In the genomic region with DNA sequence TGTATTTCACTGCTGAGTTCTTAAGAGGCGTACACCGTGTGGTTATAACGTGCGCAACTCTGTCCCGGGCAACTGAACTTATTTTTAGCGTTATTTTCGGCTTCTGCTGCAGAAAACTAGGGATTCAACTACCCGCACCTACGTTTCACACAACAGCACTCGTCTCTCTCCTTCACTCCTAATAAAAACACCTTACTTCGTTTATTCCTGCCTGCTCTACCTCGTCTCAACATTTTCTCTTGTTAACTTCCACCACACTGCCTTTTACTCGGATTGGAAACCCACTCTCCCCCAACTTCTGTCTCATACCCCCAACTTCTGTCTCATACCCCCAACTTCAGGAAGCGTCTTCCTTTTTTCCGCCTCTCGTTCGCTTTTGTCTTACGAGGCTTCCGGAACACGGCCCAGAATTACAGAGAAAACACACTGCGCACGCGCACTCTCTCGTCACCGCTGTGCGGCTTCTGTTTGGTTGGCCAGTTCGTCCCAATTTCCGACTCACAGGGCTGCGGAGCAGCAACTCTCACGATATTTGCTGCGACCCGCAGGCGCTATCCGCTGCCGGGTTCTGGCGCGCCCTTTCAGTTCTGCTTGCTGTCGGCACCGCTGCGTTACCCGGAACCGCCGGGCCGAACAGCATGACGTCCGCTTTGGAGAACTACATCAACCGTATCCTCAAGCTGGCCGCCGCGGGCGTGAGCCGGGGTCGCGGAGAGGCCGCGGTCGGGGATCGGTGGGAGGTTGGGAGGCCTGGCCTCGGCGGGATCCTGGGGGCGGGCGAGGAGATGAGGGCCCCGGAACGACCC, we compare ENCODE assay signal across 8 cellular contexts. TPM values are rescaled to one million over a fixed set of nuclear protein-coding genes. Genes with fewer than 3 reads are reported as not detected.
DNase-seq lines count a peak whose midpoint lies in the region; ATAC-seq, FAIRE-seq and TF ChIP-seq lines count a peak whose summit lies in the region.

A gene (plus strand): TSS at position 579 of the 806 bp plus-strand sequence. CDS start 60 bp downstream, at position 639.

- peaks cover 0 to 4% of the 10 kb centered on the region in 2 donors for H3K36me3 ChIP-seq in ascending aorta
- peaks cover 16% of the 10 kb centered on the region for H3K36me3 ChIP-seq in right atrium auricular region
- peaks cover 0 to 24% of the 10 kb centered on the region in 2 donors for H3K36me3 ChIP-seq in psoas muscle (ENCODE audit: insufficient read depth in 1 of 2, low read depth in 1 of 2)

- H3K27ac ChIP-seq in ascending aorta (peak within 1 kb of the TSS; percentile 84 to 88), right atrium auricular region (peak within 1 kb of the TSS; percentile 87 to 91), psoas muscle (peak within 1 kb of the TSS; percentile 96)

- H3K4me1 Mint-ChIP-seq in T-helper 2 cell treated with Interferon-gamma antibody and Interleukin-4, amounts not matched to agents 5 μg/mL and 100 μg/mL, for 36 hours (ENCODE audit: low read depth), result peaks cover 26% of the 10 kb centered on the region

- peak within 1 kb of the TSS; percentile 99 for H3K27ac Mint-ChIP-seq in T-helper 2 cell treated with Interferon-gamma antibody and Interleukin-4, amounts not matched to agents 5 μg/mL and 100 μg/mL, for 36 hours

- H3K36me3 Mint-ChIP-seq in T-helper 2 cell treated with Interferon-gamma antibody and Interleukin-4, amounts not matched to agents 5 μg/mL and 100 μg/mL, for 36 hours (ENCODE audit: low read depth), result peaks cover 37% of the 10 kb centered on the region

- intact Hi-C loops in ascending aorta (cut with DNase I) (loop anchor here (5.0 kb wide), 1 partner anchor 311 kb away; a partner anchor contains a TSS), psoas muscle (cut with DNase I) (no loop called here)

- WGBS in psoas muscle, 3 donors, result 0 to 1% (median 0%) methylated on average over 62 to 64 of the region's 64 CpGs

- H3K9me3 Mint-ChIP-seq in T-helper 2 cell treated with Interferon-gamma antibody and Interleukin-4, amounts not matched to agents 5 μg/mL and 100 μg/mL, for 36 hours, result no peaks in the 10 kb centered on the region

- FAIRE-seq in urothelium cell line (lab: Jason Lieb, UNC), result peak; percentile 35

- peak within 1 kb of the TSS; percentile 97 for H3K4me3 Mint-ChIP-seq in T-helper 2 cell treated with Interferon-gamma antibody and Interleukin-4, amounts not matched to agents 5 μg/mL and 100 μg/mL, for 36 hours

- peak; percentile 95 to 98 for DNase-seq in NCI-H1930 (lab: John Stamatoyannopoulos, UW)
- DNase-seq in T-helper 2 cell treated with Interferon-gamma antibody and Interleukin-4, amounts not matched to agents 5 μg/mL and 100 μg/mL, for 36 hours (ENCODE audit: low spot score), result peak; percentile 98
- DNase-seq in ascending aorta (ENCODE audit: low spot score in 2 of 2), result peak; percentile 93 to 99
- DNase-seq in right atrium auricular region (ENCODE audit: low spot score), result peak; percentile 98
- peak; percentile 96 to 98 for DNase-seq in psoas muscle
- DNase-seq in urothelium cell line (ENCODE audit: low spot score), result peak; percentile 92

- TF ChIP-seq CTCF in ascending aorta (IDR thresholded peaks at IDR 0.05) (no peak), right atrium auricular region (IDR thresholded peaks at IDR 0.05) (no peak), psoas muscle (IDR thresholded peaks at IDR 0.05) (no peak)

- peaks cover 2% of the 10 kb centered on the region for H3K27me3 Mint-ChIP-seq in T-helper 2 cell treated with Interferon-gamma antibody and Interleukin-4, amounts not matched to agents 5 μg/mL and 100 μg/mL, for 36 hours (ENCODE audit: low read depth)

- H3K4me1 ChIP-seq in ascending aorta (peaks cover 0 to 22% of the 10 kb centered on the region in 2 donors), right atrium auricular region (peaks cover 0 to 25% of the 10 kb centered on the region in 2 donors), psoas muscle (peaks cover 22% of the 10 kb centered on the region)

- no peaks in the 10 kb centered on the region for H3K27me3 ChIP-seq in ascending aorta
- H3K27me3 ChIP-seq in right atrium auricular region, result no peaks in the 10 kb centered on the region
- no peaks in the 10 kb centered on the region for H3K27me3 ChIP-seq in psoas muscle (ENCODE audit: insufficient read depth in 3 of 3, low read length in 2 of 3)

- peak; percentile 97 for ATAC-seq in GM18502 (IDR thresholded peaks at IDR 0.05; ENCODE audit: poor library complexity, unreplicated experiment)
- ATAC-seq in HG02970 (IDR thresholded peaks at IDR 0.05; ENCODE audit: low FRiP score, unreplicated experiment), result peak; percentile 99
- ATAC-seq in psoas muscle, result peak; percentile 98 to 100 (median 99)

- H3K9me3 ChIP-seq in ascending aorta, result no peaks in the 10 kb centered on the region
- no peaks in the 10 kb centered on the region for H3K9me3 ChIP-seq in right atrium auricular region
- H3K9me3 ChIP-seq in psoas muscle, result no peaks in the 10 kb centered on the region

- H3K4me3 ChIP-seq in ascending aorta (peak within 1 kb of the TSS; percentile 76 to 81), right atrium auricular region (peak within 1 kb of the TSS; percentile 71 to 82), psoas muscle (peak within 1 kb of the TSS; percentile 96)

RNA-seq across cellular contexts. Expression of the gene that starts here (rescaled TPM):
- total RNA-seq in ascending aorta (7.9 TPM), right atrium auricular region (10 to 100 TPM; 13.4 to 17.3 TPM), psoas muscle (10 to 100 TPM in 3 of 4 donors, 1 to 10 TPM in 1; 9.9 to 20.0 (median 14.2) TPM)
- 10 to 100 TPM; 17.2 to 22.6 (median 18.0) TPM for polyA plus RNA-seq in psoas muscle

Comparison
In these comparisons a context has a peak if more than half of its experiments do, and no peak if none do; other contexts are left out.
1. Peak in every context shown above with its lines: DNase-seq, ATAC-seq, H3K4me3 ChIP-seq and H3K27ac ChIP-seq.